Comparison of ENCODE assay signal across 8 cellular contexts in genomic region chr5:69042500-69042899, GRCh38. TPM values are rescaled to one million over a fixed set of nuclear protein-coding genes. Genes with fewer than 3 reads are reported as not detected.
DNase-seq lines count a peak whose midpoint lies in the region; ATAC-seq, FAIRE-seq and TF ChIP-seq lines count a peak whose summit lies in the region.

No MANE protein-coding gene starts in this region.

- no peak overlapping the region for H3K27ac ChIP-seq in H1 (ENCODE audit: low read depth, low read length)
- H3K27ac ChIP-seq in thymus (ENCODE audit: low read depth), result peak overlapping the region; percentile 31

- H3K4me2 ChIP-seq in H1 (ENCODE audit: insufficient read depth in 1 of 2, low read depth in 2 of 2, low read length in 2 of 2), result peak overlapping the region in 1 of 2 experiments; percentile 62; a peak in 1 of 4 replicates

- intact Hi-C loops in CD14-positive monocyte (cut with micrococcal nuclease), result no loop called here

- TF ChIP-seq RAD21 in H1 (IDR thresholded peaks at IDR 0.05 in 1 of 2, conservative IDR thresholded peaks at IDR 0.05 in 1 of 2; ENCODE audit: low read depth in 2 of 2, low read length in 2 of 2), result no peak

- H2BK12ac ChIP-seq in H1 (ENCODE audit: low read depth, low read length), result no peak overlapping the region; the same call in 1 of the 2 replicates

- H4K91ac ChIP-seq in H1 (replicated peaks; ENCODE audit: insufficient read length, low read length), result no peak overlapping the region

- H2AFZ ChIP-seq in H1 (ENCODE audit: low read length), result peak overlapping the region; percentile 97; the same call in 1 of the 2 replicates

- no peak for TF ChIP-seq CTCF in H1 (IDR thresholded peaks at IDR 0.05; ENCODE audit: control extremely low read depth in 1 of 3, insufficient read depth in 1 of 3, low read depth in 1 of 3, low read length in 3 of 3)
- no peak for TF ChIP-seq CTCF in CD14-positive monocyte (IDR thresholded peaks at IDR 0.05)

- H2AK5ac ChIP-seq in H1 (ENCODE audit: low read depth, low read length), result no peak overlapping the region

- no peak overlapping the region for H3K4me3 Mint-ChIP-seq in activated T-cell treated with anti-CD3 and anti-CD28 coated beads, Interleukin-2, amount 50 U/mL, for 24 hours
- H3K4me3 Mint-ChIP-seq in CD14-positive monocyte, result no peak overlapping the region

- no peak overlapping the region for H2BK120ac ChIP-seq in H1 (replicated peaks; ENCODE audit: low read depth, low read length)

- no peaks in the 10 kb centered on the region for H3K27me3 ChIP-seq in H1 (replicated peaks in 1 of 4; ENCODE audit: control insufficient read depth in 3 of 4, extremely low read depth in 1 of 4, insufficient read depth in 3 of 4, low read length in 3 of 4)
- no peaks in the 10 kb centered on the region for H3K27me3 ChIP-seq in thymus (ENCODE audit: control insufficient read depth, insufficient read depth)

- H3K27ac Mint-ChIP-seq in activated T-cell treated with anti-CD3 and anti-CD28 coated beads, Interleukin-2, amount 50 U/mL, for 24 hours, result peak overlapping the region; percentile 92
- H3K27ac Mint-ChIP-seq in CD14-positive monocyte, result peak overlapping the region in 1 of 7 donors; percentile 58

- no peak overlapping the region for H3K23ac ChIP-seq in H1 (ENCODE audit: insufficient read length)

- no peaks in the 10 kb centered on the region for H3K79me2 ChIP-seq in H1 (ENCODE audit: control insufficient read depth in 1 of 2, insufficient read depth in 2 of 2, low read length in 2 of 2)

- H4K5ac ChIP-seq in H1 (ENCODE audit: insufficient read length, low read depth, low read length), result no peak overlapping the region

- no peaks in the 10 kb centered on the region for H3K23me2 ChIP-seq in H1 (ENCODE audit: low read depth, low read length)

- no peaks in the 10 kb centered on the region for H3K36me3 Mint-ChIP-seq in activated T-cell treated with anti-CD3 and anti-CD28 coated beads, Interleukin-2, amount 50 U/mL, for 24 hours (ENCODE audit: low read depth)
- no peaks in the 10 kb centered on the region for H3K36me3 Mint-ChIP-seq in CD14-positive monocyte

- no peak overlapping the region for H2BK20ac ChIP-seq in H1 (ENCODE audit: low read length)

- DNase-seq in activated T-cell treated with anti-CD3 and anti-CD28 coated beads, Interleukin-2, amount 50 U/mL, for 24 hours, result no peak
- no peak for DNase-seq in activated T-cell treated with anti-CD3 and anti-CD28 coated beads, Interleukin-2, amount 50 U/mL, for 1 hour
- DNase-seq in H1 (ENCODE audit: low read depth in 1 of 2, low spot score in 2 of 2), result no peak
- no peak for DNase-seq in CD14-positive monocyte (ENCODE audit: low spot score)
- DNase-seq in T-helper 1 cell, result no peak
- DNase-seq in NCI-H510A (lab: John Stamatoyannopoulos, UW), result no peak

- no peaks in the 10 kb centered on the region for H3K27me3 Mint-ChIP-seq in activated T-cell treated with anti-CD3 and anti-CD28 coated beads, Interleukin-2, amount 50 U/mL, for 24 hours
- peaks cover 0 to 5% (median 1%) of the 10 kb centered on the region in 3 donors for H3K27me3 Mint-ChIP-seq in CD14-positive monocyte (ENCODE audit: low read depth in 3 of 3)

- ATAC-seq in HG03196 (IDR thresholded peaks at IDR 0.05; ENCODE audit: unreplicated experiment), result peak; percentile 17

- TF ChIP-seq EP300 in H1 (IDR thresholded peaks at IDR 0.05; ENCODE audit: borderline replicate concordance in 1 of 2, low read depth in 2 of 2, low read length in 2 of 2), result no peak

- H3K9ac ChIP-seq in H1 (replicated peaks in 1 of 4; ENCODE audit: extremely low read depth in 1 of 4, low read depth in 3 of 4, low read length in 3 of 4), result no peak overlapping the region

- H2BK15ac ChIP-seq in H1 (ENCODE audit: low read length), result no peak overlapping the region

- no peak overlapping the region for H3K4me3 ChIP-seq in H1 (ENCODE audit: extremely low read depth in 1 of 4, insufficient read depth in 2 of 4, low read depth in 3 of 4, low read length in 4 of 4)
- no peak overlapping the region for H3K4me3 ChIP-seq in thymus (ENCODE audit: low read length)

- H3K9me3 Mint-ChIP-seq in activated T-cell treated with anti-CD3 and anti-CD28 coated beads, Interleukin-2, amount 50 U/mL, for 24 hours, result no peaks in the 10 kb centered on the region
- H3K9me3 Mint-ChIP-seq in CD14-positive monocyte, result peaks cover 0 to 2% (median 0%) of the 10 kb centered on the region in 7 donors

- H3K4ac ChIP-seq in H1 (replicated peaks; ENCODE audit: insufficient read length, low read depth, low read length), result no peak overlapping the region

- CTCF ChIA-PET in H1 (lab: Charles Lee; ENCODE audit: partially characterized antibody), result interaction anchor here (0.8 to 4.1 kb wide), 9 partner anchors 8 to 377 kb away, joined by 3 to 23 read pairs (median 6); no protein-coding TSS in a partner anchor

- H3K18ac ChIP-seq in H1 (ENCODE audit: extremely low read depth, low read length), result no peak overlapping the region

- H3K36me3 ChIP-seq in H1 (ENCODE audit: control insufficient read depth in 2 of 4, insufficient read depth in 4 of 4, low read length in 3 of 4) (no peaks in the 10 kb centered on the region), thymus (ENCODE audit: control insufficient read depth, insufficient read depth) (no peaks in the 10 kb centered on the region)

- no peak overlapping the region for H4K8ac ChIP-seq in H1 (ENCODE audit: extremely low read depth, insufficient read depth, low read length)

- H3K79me1 ChIP-seq in H1 (ENCODE audit: low read depth, low read length), result no peaks in the 10 kb centered on the region

- H3K4me1 ChIP-seq in H1 (replicated peaks in 1 of 4; ENCODE audit: control insufficient read depth in 3 of 4, insufficient read depth in 4 of 4, low read length in 3 of 4) (no peaks in the 10 kb centered on the region; a peak in 1 of 7 replicates), thymus (ENCODE audit: control insufficient read depth, insufficient read depth, low read length) (no peaks in the 10 kb centered on the region)

- POLR2A ChIA-PET in H1 (lab: Charles Lee; ENCODE audit: partially characterized antibody), result interaction anchor here (0.5 to 1.9 kb wide), 6 partner anchors 11 to 875 kb away, joined by 3 to 7 read pairs (median 4); no protein-coding TSS in a partner anchor

- FAIRE-seq in H1 (lab: Jason Lieb, UNC), result no peak

- no peak overlapping the region for H3K14ac ChIP-seq in H1 (ENCODE audit: insufficient read length)

- H3K9me3 ChIP-seq in H1 (ENCODE audit: insufficient read depth in 2 of 2, low read depth in 1 of 2, low read length in 1 of 2) (no peaks in the 10 kb centered on the region), thymus (ENCODE audit: control insufficient read depth) (no peaks in the 10 kb centered on the region)

- peaks cover 21% of the 10 kb centered on the region for H3K4me1 Mint-ChIP-seq in activated T-cell treated with anti-CD3 and anti-CD28 coated beads, Interleukin-2, amount 50 U/mL, for 24 hours (ENCODE audit: low read depth)
- peaks cover 5% of the 10 kb centered on the region for H3K4me1 Mint-ChIP-seq in CD14-positive monocyte

- TF ChIP-seq POLR2A in H1 (IDR thresholded peaks at IDR 0.05; ENCODE audit: control extremely low read depth in 1 of 2, low read depth in 2 of 2, low read length in 2 of 2), result no peak

- H2BK5ac ChIP-seq in H1 (ENCODE audit: low read depth, low read length), result no peak overlapping the region

- peak overlapping the region; percentile 53 for H3K56ac ChIP-seq in H1 (replicated peaks; ENCODE audit: insufficient read length, low read depth, low read length)

- no peaks in the 10 kb centered on the region for H4K20me1 ChIP-seq in H1 (replicated peaks in 1 of 2; ENCODE audit: control insufficient read depth in 1 of 2, insufficient read depth in 2 of 2, low read length in 2 of 2)

- WGBS in H1 (ENCODE audit: extremely low coverage in 1 of 2, insufficient coverage in 1 of 2, insufficient read length in 1 of 2, insufficient replicate concordance in 2 of 2, low coverage in 1 of 2, low lambda C conversion rate in 2 of 2, missing lambda C conversion rate in 1 of 2), 2 experiments, result 61% methylated on average over 2 of the region's 2 CpGs; no CpG with 5 or more reads in 1 of the 2 experiments
- WGBS in thymus, result 59% methylated on average over 2 of the region's 2 CpGs

TF ChIP-seq in H1, 55 proteins besides CTCF, POLR2A, EP300 and RAD21 (continues in another document):
- TF ChIP-seq PHF8 (conservative IDR thresholded peaks at IDR 0.05; ENCODE audit: low read depth, low read length) (no peak), CREB1 (IDR thresholded peaks at IDR 0.05) (no peak), YY1 (IDR thresholded peaks at IDR 0.05; ENCODE audit: low read depth, low read length) (no peak), NANOG (IDR thresholded peaks at IDR 0.05; ENCODE audit: insufficient read depth, low read depth, low read length, poor library complexity, severe bottlenecking) (no peak), KDM5A (IDR thresholded peaks at IDR 0.05; ENCODE audit: low read length) (no peak), KDM4A (IDR thresholded peaks at IDR 0.05; ENCODE audit: low read depth, low read length, severe bottlenecking) (no peak), CHD2 (IDR thresholded peaks at IDR 0.05; ENCODE audit: low read length) (no peak), EZH2 (IDR thresholded peaks at IDR 0.05; ENCODE audit: low read depth, low read length, severe bottlenecking) (no peak), RXRA (IDR thresholded peaks at IDR 0.05; ENCODE audit: insufficient read depth, low read depth, low read length) (no peak), BRCA1 (IDR thresholded peaks at IDR 0.05; ENCODE audit: low read depth, low read length) (no peak), HDAC2 (IDR thresholded peaks at IDR 0.05; ENCODE audit: borderline replicate concordance in 1 of 2, low read depth in 2 of 2, low read length in 2 of 2) (no peak), POU5F1 (IDR thresholded peaks at IDR 0.05; ENCODE audit: low read depth, low read length) (no peak), SUZ12 (IDR thresholded peaks at IDR 0.05; ENCODE audit: low read length) (no peak)

RNA-seq across cellular contexts. Expression of gene SLC30A5, which starts 51.3 kb away (rescaled TPM):
- total RNA-seq in H1 (2021; fragmentation: NEBNext Ultra II Directional; extraction: Animal tissue kit (Norgen Biotek cat#: 25700)), result 36.3 and 43.5 TPM in 2 replicates
- polyA plus RNA-seq in H1 (2011; rRNA removed) (28.5 and 31.0 TPM in 2 replicates), thymus (54.9 TPM), CD14-positive monocyte (10 to 100 TPM; 27.0 to 28.2 TPM)
- 17.8 TPM for polyA plus RNA-seq in H1 (2011; cell fraction: cytosol; rRNA removed)
- 18.9 TPM for polyA plus RNA-seq in H1 (2011; cell fraction: nucleus; rRNA removed)
- polyA plus RNA-seq in H1 (2012, experiment 1 of 2), result 14.9 to 23.6 TPM (median 20.6 TPM) in 4 replicates
- polyA plus RNA-seq in H1 (2012, experiment 2 of 2), result 7.5 TPM
- 26.6 TPM for polyA plus RNA-seq in H1 (2013, experiment 1 of 2)
- polyA plus RNA-seq in H1 (2013, experiment 2 of 2), result 27.4 TPM
- polyA minus RNA-seq in H1 (2011; rRNA and poly(A)+ RNA removed), result 49.8 and 65.1 TPM in 2 replicates
- 33.5 TPM for polyA minus RNA-seq in H1 (2011; cell fraction: cytosol; rRNA and poly(A)+ RNA removed)
- polyA minus RNA-seq in H1 (2011; cell fraction: nucleus; rRNA and poly(A)+ RNA removed), result 30.0 TPM
